Comparison of ENCODE assay signal across 9 cellular contexts in the genomic region with DNA sequence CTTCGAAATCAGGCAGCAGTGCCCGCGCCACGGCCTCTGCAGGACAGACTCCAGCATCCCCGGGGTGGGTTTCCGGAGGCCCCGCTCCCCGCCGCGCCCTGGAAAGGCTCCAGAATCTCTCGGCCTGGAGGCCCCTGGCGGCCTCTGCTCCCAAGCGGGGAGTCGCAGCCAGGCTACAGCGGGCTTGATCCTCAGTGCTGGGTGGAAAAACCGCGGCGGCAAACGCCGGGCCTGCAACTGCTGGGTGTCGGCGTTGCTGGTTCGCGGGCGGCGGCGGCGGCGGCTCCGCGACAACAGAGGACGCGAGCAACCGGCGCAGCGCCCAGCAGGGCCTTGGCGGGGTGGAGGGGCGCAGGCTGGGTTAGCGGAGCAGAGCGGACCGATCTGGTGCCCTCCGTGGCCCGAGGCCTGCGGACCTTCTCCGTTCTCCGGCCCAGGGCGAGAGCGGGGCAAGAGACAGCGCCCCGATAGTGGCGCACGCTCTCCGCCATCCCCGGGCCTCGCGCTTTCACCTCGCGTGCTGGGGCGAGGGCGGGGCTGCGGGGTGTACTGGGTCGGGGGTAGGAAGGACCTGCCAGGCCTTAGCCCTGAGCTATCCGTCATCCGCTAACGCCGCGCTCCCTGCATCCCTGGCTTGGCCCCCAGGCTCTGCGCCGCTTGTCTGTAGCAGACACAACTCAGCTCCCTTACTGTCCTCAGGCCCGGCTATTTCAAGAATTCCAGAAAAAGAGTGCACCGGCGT. TPM values are rescaled to one million over a fixed set of nuclear protein-coding genes. Genes with fewer than 3 reads are reported as not detected.
A peak's percentile ranks its signal among the peaks of the same experiment; 100 is the strongest.
DNase-seq lines count a peak whose midpoint lies in the region; ATAC-seq and TF ChIP-seq lines count a peak whose summit lies in the region.
"Had no signal": no experiment of that assay in that cellular context is flagged by ENCODE, and none has a peak within 500 bp of the region (broad histone marks: within the 10 kb centered on the region; RNA-seq: fewer than 3 reads in every experiment).

No MANE protein-coding gene starts in this region.

- peak; percentile 43 for ATAC-seq in activated B cell treated with CpG ODN at 0.5 μM for 24 hours (ENCODE audit: low read depth)

- POLR2A ChIA-PET in activated B cell treated with CpG ODN at 0.5 μM for 24 hours (lab: Charles Lee) = interaction anchor here (1.1 to 1.4 kb wide), 2 partner anchors 10 to 990 kb away, joined by 7 to 13 read pairs; no protein-coding TSS in a partner anchor

- H3K4me3 Mint-ChIP-seq in activated B cell treated with CpG ODN at 0.5 μM for 24 hours = peak overlapping the region; percentile 92

- H3K27me3 ChIP-seq in GM06990 (replicated peaks; ENCODE audit: control insufficient read depth, insufficient read depth, low read length) = no peaks in the 10 kb centered on the region
- peaks cover 19% of the 10 kb centered on the region for H3K27me3 ChIP-seq in H7 (ENCODE audit: control insufficient read depth, insufficient read depth, low read length)

- H3K36me3 ChIP-seq in GM06990 (ENCODE audit: control insufficient read depth, insufficient read depth, low read length) (no peaks in the 10 kb centered on the region), H7 (replicated peaks; ENCODE audit: control insufficient read depth, insufficient read depth, low read length) (no peaks in the 10 kb centered on the region)

- H3K4me3 ChIP-seq in GM06990 (replicated peaks; ENCODE audit: low read depth, low read length) (peak overlapping the region; percentile 72), H7 (ENCODE audit: insufficient read depth, low read depth, low read length) (peak overlapping the region; percentile 61), cardiac fibroblast (replicated peaks in 1 of 2; ENCODE audit: low read depth in 2 of 2, low read length in 2 of 2) (peak overlapping the region; percentile 38 to 40)

- H3K27ac Mint-ChIP-seq in activated B cell treated with CpG ODN at 0.5 μM for 24 hours = peak overlapping the region; percentile 97

- intact Hi-C loops in activated B cell treated with CpG ODN at 0.5 μM for 24 hours (cut with micrococcal nuclease) = loop anchor here (5.0 to 10.0 kb wide), 4 partner anchors 993 to 1813 kb away; partner anchors contain the start of gene RNGTT

- H3K36me3 Mint-ChIP-seq in activated B cell treated with CpG ODN at 0.5 μM for 24 hours (ENCODE audit: low read depth) = peaks cover 16% of the 10 kb centered on the region

- H3K9me3 Mint-ChIP-seq in activated B cell treated with CpG ODN at 0.5 μM for 24 hours = no peaks in the 10 kb centered on the region

- no peaks in the 10 kb centered on the region for H3K27me3 Mint-ChIP-seq in activated B cell treated with CpG ODN at 0.5 μM for 24 hours

- TF ChIP-seq CTCF in GM06990 (IDR thresholded peaks at IDR 0.05; ENCODE audit: insufficient read depth, low read length, poor library complexity, severe bottlenecking) (no peak), activated B cell treated with CpG ODN at 0.5 μM for 24 hours (IDR thresholded peaks at IDR 0.05) (no peak), cardiac fibroblast (IDR thresholded peaks at IDR 0.05; ENCODE audit: low read depth, low read length) (no peak)

- H3K4me1 Mint-ChIP-seq in activated B cell treated with CpG ODN at 0.5 μM for 24 hours = peaks cover 41% of the 10 kb centered on the region

- DNase-seq in GM06990 (ENCODE audit: extremely low read depth, insufficient read length) = peak; percentile 88
- DNase-seq in H7 = peak; percentile 76
- DNase-seq in NCI-H1417 (lab: John Stamatoyannopoulos, UW) = peak; percentile 56 to 96 (median 89)
- DNase-seq in activated B cell treated with CpG ODN at 0.5 μM for 24 hours = peak; percentile 75
- DNase-seq in cardiac fibroblast (ENCODE audit: low read depth in 2 of 2) = peak; percentile 57 to 65
- DNase-seq in iris pigment epithelial cell (ENCODE audit: low read depth) = peak; percentile 43
- peak; percentile 52 to 68 (median 55) for DNase-seq in stimulated activated CD4-positive, alpha-beta T cell treated with anti-CD3 and anti-CD28 coated beads, Interleukin-12 subunit alpha, Interleukin-12 subunit beta, amount 100 ng/mL, for 48 hours (ENCODE audit: low read depth in 2 of 3, low spot score in 1 of 3)
- no peak for DNase-seq in HT-29 (ENCODE audit: low spot score)

- CTCF ChIA-PET in activated B cell treated with CpG ODN at 0.5 μM for 24 hours (lab: Charles Lee) = interaction anchor here (1.2 kb wide), 1 partner anchor 12 kb away, joined by 5 read pairs; no protein-coding TSS in a partner anchor

RNA-seq across cellular contexts. Expression of gene ZNF292, which starts 3.4 kb away (rescaled TPM):
- 7.6 and 12.6 TPM in 2 replicates for total RNA-seq in H7 (2014; rRNA removed; shearing (Covaris generic))
- total RNA-seq in activated B cell treated with CpG ODN at 0.5 μM for 24 hours = 54.8 and 66.6 TPM in 2 replicates
- total RNA-seq in HT-29 (2014; rRNA removed; shearing (Covaris generic)) = 8.0 and 9.4 TPM in 2 replicates

RNA-seq across cellular contexts. Expression of gene CGA, which starts 57.1 kb away (rescaled TPM):
- total RNA-seq in H7 (2014; rRNA removed; shearing (Covaris generic)) = not detected in 2 replicates
- not detected in 2 replicates for total RNA-seq in activated B cell treated with CpG ODN at 0.5 μM for 24 hours
- not detected in 2 replicates for total RNA-seq in HT-29 (2014; rRNA removed; shearing (Covaris generic))
- total RNA-seq: renal cortical epithelial cell had no signal
